ENCODE assay signal across 1 cellular context in genomic region chr5:107502711-107503110, GRCh38.
TF ChIP-seq lines count a peak whose summit lies in the region.

No MANE protein-coding gene starts in this region.

TF ChIP-seq in endothelial cell of umbilical vein, 7 proteins besides CTCF, POLR2A, EP300 and RAD21 (continued from another document):
- TF ChIP-seq MAX (IDR thresholded peaks at IDR 0.05; ENCODE audit: insufficient read depth, insufficient read length) (no peak), EZH2 (IDR thresholded peaks at IDR 0.05; ENCODE audit: borderline replicate concordance, low read depth, low read length, severe bottlenecking) (no peak)
